ENCODE assay signal across 1 cellular context in genomic region chr5:10762178-10762775, GRCh38.
TF ChIP-seq lines count a peak whose summit lies in the region.

No MANE protein-coding gene starts in this region.

TF ChIP-seq in H1, 55 proteins besides CTCF, POLR2A, EP300 and RAD21 (continued from another document):
- TF ChIP-seq SIRT6 (IDR thresholded peaks at IDR 0.05; ENCODE audit: low read length): no peak
- no peak for TF ChIP-seq POLR2AphosphoS5 (IDR thresholded peaks at IDR 0.05; ENCODE audit: low read depth, low read length)
- no peak for TF ChIP-seq MAFK (IDR thresholded peaks at IDR 0.05; ENCODE audit: low read depth, low read length)
